In genomic region chr5:150357326-150358260, GRCh38 we compare ENCODE assay signal across 8 cellular contexts. TPM values are rescaled to one million over a fixed set of nuclear protein-coding genes. Genes with fewer than 3 reads are reported as not detected.
A peak's percentile ranks its signal among the peaks of the same experiment; 100 is the strongest.
DNase-seq lines count a peak whose midpoint lies in the region; ATAC-seq and TF ChIP-seq lines count a peak whose summit lies in the region.

TSS of gene TCOF1 (plus strand) at chr5:150357697. CDS start at chr5:150357747, 50 bp downstream.

- peaks cover 10% of the 10 kb centered on the region for H3K36me3 Mint-ChIP-seq in chondrocyte (ENCODE audit: low read depth)

- ATAC-seq in HG03439 (IDR thresholded peaks at IDR 0.05; ENCODE audit: unreplicated experiment), result peak; percentile 93

- peak; percentile 91 for DNase-seq in AML-193 (lab: John Stamatoyannopoulos, UW)
- peak; percentile 94 for DNase-seq in NCI-H510A treated with DMSO at 0.1 percent for 48 hours (lab: John Stamatoyannopoulos, UW)
- peak; percentile 95 to 97 for DNase-seq in activated CD4-positive, alpha-beta T cell treated with anti-CD3 and anti-CD28 coated beads for 24 hours (ENCODE audit: low read depth in 2 of 2)
- peak; percentile 98 for DNase-seq in chondrocyte (ENCODE audit: low spot score)
- peak; percentile 75 for DNase-seq in kidney epithelial cell (ENCODE audit: low read depth)
- DNase-seq in stimulated activated CD4-positive, alpha-beta T cell treated with anti-CD3 and anti-CD28 coated beads, Interleukin-1b, Interleukin-23, amount 100 ng/mL, for 1 hour (ENCODE audit: low read depth in 2 of 2), result peak; percentile 91 to 94

- peak within 1 kb of the TSS; percentile 87 for H3K4me3 ChIP-seq in kidney epithelial cell (ENCODE audit: low read depth, low read length)

- H3K4me3 Mint-ChIP-seq in chondrocyte (ENCODE audit: unreplicated experiment), result peak within 1 kb of the TSS; percentile 82

- H3K4me1 Mint-ChIP-seq in chondrocyte (ENCODE audit: low read depth), result peaks cover 13% of the 10 kb centered on the region

- no peak for TF ChIP-seq CTCF in chondrocyte (IDR thresholded peaks at IDR 0.05)
- TF ChIP-seq CTCF in kidney epithelial cell (IDR thresholded peaks at IDR 0.05; ENCODE audit: insufficient read depth, low read length, poor library complexity, severe bottlenecking), result no peak

- peaks cover 1% of the 10 kb centered on the region for H3K36me3 ChIP-seq in kidney epithelial cell (ENCODE audit: control insufficient read depth, insufficient read depth, low read length)

- H3K9me3 Mint-ChIP-seq in chondrocyte (ENCODE audit: low read depth), result no peaks in the 10 kb centered on the region

- H3K27me3 ChIP-seq in kidney epithelial cell (ENCODE audit: control insufficient read depth, insufficient read depth, low read length), result no peaks in the 10 kb centered on the region

- no peaks in the 10 kb centered on the region for H3K27me3 Mint-ChIP-seq in chondrocyte (ENCODE audit: low read depth)

- peak; percentile 65 for TF ChIP-seq POLR2A in GM19193 (IDR thresholded peaks at IDR 0.05; ENCODE audit: extremely low read depth, insufficient read depth, insufficient read length)

- peak within 1 kb of the TSS; percentile 53 for H3K27ac Mint-ChIP-seq in chondrocyte (ENCODE audit: unreplicated experiment)

RNA-seq across cellular contexts. Expression of gene TCOF1, which starts in this region (rescaled TPM):
- 19.0 to 24.6 TPM (median 20.8 TPM) in 3 replicates for total RNA-seq in chondrocyte
- total RNA-seq in kidney epithelial cell, result 30.8 and 33.2 TPM in 2 replicates

Comparison
In these comparisons a context has a peak if more than half of its experiments do, and no peak if none do; other contexts are left out.
1. Peak in every context shown above with its lines: DNase-seq, ATAC-seq and H3K4me3 ChIP-seq.